21 cellular contexts compared by ENCODE assay signal in the genomic region with DNA sequence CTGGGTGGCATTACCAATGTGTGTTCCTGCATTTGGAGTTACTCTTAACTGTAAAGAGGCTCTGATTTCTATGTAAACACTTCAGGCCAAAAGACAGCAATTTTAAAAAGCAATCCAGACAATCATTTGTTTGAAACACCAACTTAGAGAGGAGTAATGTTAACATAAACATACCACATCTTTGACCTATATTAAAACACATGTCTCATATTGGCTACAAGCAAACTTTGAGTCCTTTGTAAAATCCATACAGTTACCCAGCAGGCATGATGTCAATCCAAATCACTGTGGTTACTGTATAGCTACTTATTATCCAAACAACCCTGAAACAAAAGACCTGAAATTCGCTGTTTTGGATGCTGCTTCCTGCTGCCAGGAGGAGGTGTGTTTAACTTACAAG. TPM values are rescaled to one million over a fixed set of nuclear protein-coding genes. Genes with fewer than 3 reads are reported as not detected.
DNase-seq lines count a peak whose midpoint lies in the region; TF ChIP-seq lines count a peak whose summit lies in the region.
"Had no signal": no experiment of that assay in that cellular context is flagged by ENCODE, and none has a peak within 500 bp of the region (broad histone marks: within the 10 kb centered on the region; RNA-seq: fewer than 3 reads in every experiment).

No MANE protein-coding gene starts in this region.

- no peaks in the 10 kb centered on the region for H3K79me2 ChIP-seq in ACC112 (ENCODE audit: control insufficient read depth, insufficient read depth, low read length, unreplicated experiment)

- no peak overlapping the region for H3K27ac Mint-ChIP-seq in chondrocyte (ENCODE audit: unreplicated experiment)
- H3K27ac Mint-ChIP-seq: activated CD4-positive, alpha-beta T cell treated with anti-CD3 and anti-CD28 coated beads for 36 hours; activated naive CD4-positive, alpha-beta T cell treated with anti-CD3 and anti-CD28 coated beads, Interleukin-2, amount 50 U/mL, for 24 hours; CD8-positive, alpha-beta memory T cell; naive thymus-derived CD8-positive, alpha-beta T cell; stimulated activated naive CD8-positive, alpha-beta T cell treated with anti-CD3 and anti-CD28 coated beads, Interleukin-15, Interleukin-2, amounts not matched to agents 100 ng/mL and 50 ng/mL, for 24 hours had no signal

- H3K4me3 ChIP-seq in ACC112 (ENCODE audit: low read depth, low read length) (no peak overlapping the region), brain microvascular endothelial cell (ENCODE audit: low read depth, low read length) (no peak overlapping the region)
- H3K4me3 ChIP-seq: lower lobe of right lung, prostate gland, uterus had no signal

- in situ Hi-C loops in brain microvascular endothelial cell (cut with HindIII; ENCODE audit: low pct_ligation_motif_present, low sequenced_read_pairs), result no loop called here

- no peaks in the 10 kb centered on the region for H3K36me3 Mint-ChIP-seq in chondrocyte (ENCODE audit: low read depth)

- no peak for TF ChIP-seq CTCF in brain microvascular endothelial cell (IDR thresholded peaks at IDR 0.05; ENCODE audit: low read depth, low read length, missing control alignments)
- no peak for TF ChIP-seq CTCF in chondrocyte (IDR thresholded peaks at IDR 0.05)

- H3K27me3 Mint-ChIP-seq in chondrocyte (ENCODE audit: low read depth), result peaks cover 8% of the 10 kb centered on the region

- no peaks in the 10 kb centered on the region for H3K36me3 ChIP-seq in ACC112 (ENCODE audit: insufficient read depth, low read length)
- H3K36me3 ChIP-seq in brain microvascular endothelial cell (replicated peaks), result no peaks in the 10 kb centered on the region
- H3K36me3 ChIP-seq: lower lobe of right lung, prostate gland, uterus had no signal

- no peaks in the 10 kb centered on the region for H3K9me3 Mint-ChIP-seq in chondrocyte (ENCODE audit: low read depth)
- H3K9me3 Mint-ChIP-seq: activated naive CD4-positive, alpha-beta T cell treated with anti-CD3 and anti-CD28 coated beads, Interleukin-2, amount 50 U/mL, for 24 hours; CD8-positive, alpha-beta memory T cell; naive thymus-derived CD8-positive, alpha-beta T cell; stimulated activated naive CD8-positive, alpha-beta T cell treated with anti-CD3 and anti-CD28 coated beads, Interleukin-15, Interleukin-2, amounts not matched to agents 100 ng/mL and 50 ng/mL, for 24 hours had no signal

- peaks cover 4% of the 10 kb centered on the region for H3K4me1 Mint-ChIP-seq in chondrocyte (ENCODE audit: low read depth)
- H3K4me1 Mint-ChIP-seq: activated naive CD4-positive, alpha-beta T cell treated with anti-CD3 and anti-CD28 coated beads, Interleukin-2, amount 50 U/mL, for 24 hours; CD8-positive, alpha-beta memory T cell had no signal

- peaks cover 31% of the 10 kb centered on the region for H3K4me1 ChIP-seq in ACC112 (ENCODE audit: control insufficient read depth, insufficient read depth, low read length, unreplicated experiment)
- H3K4me1 ChIP-seq: lower lobe of right lung, prostate gland, uterus had no signal

- H3K27ac ChIP-seq in ACC112 (ENCODE audit: low read depth, low read length) (no peak overlapping the region), brain microvascular endothelial cell (peak overlapping the region; percentile 4)
- H3K27ac ChIP-seq: lower lobe of right lung, prostate gland, uterus had no signal

- no peak overlapping the region for H3K4me3 Mint-ChIP-seq in chondrocyte (ENCODE audit: unreplicated experiment)
- H3K4me3 Mint-ChIP-seq: activated CD4-positive, alpha-beta T cell treated with anti-CD3 and anti-CD28 coated beads for 36 hours; activated naive CD4-positive, alpha-beta T cell treated with anti-CD3 and anti-CD28 coated beads, Interleukin-2, amount 50 U/mL, for 24 hours; CD8-positive, alpha-beta memory T cell; naive thymus-derived CD8-positive, alpha-beta T cell; stimulated activated naive CD8-positive, alpha-beta T cell treated with anti-CD3 and anti-CD28 coated beads, Interleukin-15, Interleukin-2, amounts not matched to agents 100 ng/mL and 50 ng/mL, for 24 hours had no signal

- DNase-seq in NCI-H1105 (lab: John Stamatoyannopoulos, UW) (peak; percentile 11), NCI-H345 (lab: John Stamatoyannopoulos, UW) (peak; percentile 71), brain microvascular endothelial cell (peak; percentile 22), ecto neural progenitor cell (ENCODE audit: low spot score) (no peak), chondrocyte (ENCODE audit: low spot score) (no peak), KG1 (lab: John Stamatoyannopoulos, UW) (no peak)
- DNase-seq in activated naive CD4-positive, alpha-beta T cell (lab: John Stamatoyannopoulos, UW), result no peak
- DNase-seq: activated CD4-positive, alpha-beta T cell treated with anti-CD3 and anti-CD28 coated beads for 36 hours; CD8-positive, alpha-beta memory T cell; effector CD4-positive, alpha-beta T cell; GDM1; HCEC 1CT; lower lobe of right lung; naive thymus-derived CD8-positive, alpha-beta T cell; SHP77 treated with DMSO at 0.1 percent for 48 hours; T1000; uterus had no signal

- no peaks in the 10 kb centered on the region for H3K27me3 ChIP-seq in ACC112 (ENCODE audit: insufficient read depth, low read length)
- no peaks in the 10 kb centered on the region for H3K27me3 ChIP-seq in brain microvascular endothelial cell (replicated peaks)
- H3K27me3 ChIP-seq: uterus had no signal

- peak overlapping the region; percentile 42 for H2AFZ ChIP-seq in ACC112 (ENCODE audit: low read length, unreplicated experiment)

RNA-seq across cellular contexts. Expression of a gene that starts 7.5 kb away (rescaled TPM):
- 14.7 to 22.8 TPM (median 16.0 TPM) in 3 replicates for total RNA-seq in chondrocyte

Comparison
In these comparisons a context has a peak if more than half of its experiments do, and no peak if none do; other contexts are left out.
1. DNase-seq: peak in NCI-H1105 (single experiment), NCI-H345 (single experiment) and brain microvascular endothelial cell (single experiment); none in activated naive CD4-positive, alpha-beta T cell (0 of 4), ecto neural progenitor cell (single experiment), chondrocyte (single experiment) and KG1 (single experiment).